ENCODE assay signal across 8 cellular contexts in genomic region chr9:67058898-67059715, GRCh38.
DNase-seq lines count a peak whose midpoint lies in the region; FAIRE-seq and TF ChIP-seq lines count a peak whose summit lies in the region.
"Not testable (repeated sequence)": the region's sequence is repeated elsewhere in the genome, so short reads cannot be mapped to it uniquely, and the experiment has no call there.

No MANE protein-coding gene starts in this region.

- H3K4me3 Mint-ChIP-seq in activated CD4-positive, alpha-beta memory T cell treated with anti-CD3 and anti-CD28 coated beads for 36 hours = not testable (repeated sequence)

- not testable (repeated sequence) for H3K79me1 ChIP-seq in neuronal stem cell (ENCODE audit: low read depth, low read length)

- H3K9me3 Mint-ChIP-seq in activated CD4-positive, alpha-beta memory T cell treated with anti-CD3 and anti-CD28 coated beads for 36 hours = not testable (repeated sequence)

- H2BK5ac ChIP-seq in neuronal stem cell (ENCODE audit: low read length) = not testable (repeated sequence)

- not testable (repeated sequence) for H3K27me3 ChIP-seq in neuronal stem cell (ENCODE audit: control insufficient read depth in 3 of 3, insufficient read depth in 3 of 3, low read depth in 1 of 3, low read length in 3 of 3)

- CTCF ChIA-PET in activated CD4-positive, alpha-beta memory T cell treated with anti-CD3 and anti-CD28 coated beads for 36 hours (lab: Charles Lee) = not testable (repeated sequence)

- H2BK12ac ChIP-seq in neuronal stem cell (ENCODE audit: low read length) = not testable (repeated sequence)

- H3K27me3 Mint-ChIP-seq in activated CD4-positive, alpha-beta memory T cell treated with anti-CD3 and anti-CD28 coated beads for 36 hours = not testable (repeated sequence)

- H2BK15ac ChIP-seq in neuronal stem cell (ENCODE audit: low read length) = not testable (repeated sequence)

- TF ChIP-seq CTCF in kidney (IDR thresholded peaks at IDR 0.05; ENCODE audit: borderline replicate concordance, extremely low read depth, insufficient read depth) = not testable (repeated sequence)

- H2AK5ac ChIP-seq in neuronal stem cell (ENCODE audit: low read depth, low read length) = not testable (repeated sequence)

- not testable (repeated sequence) for H3K23ac ChIP-seq in neuronal stem cell (ENCODE audit: low read depth, low read length, poor library complexity)

- no CpG with 5 or more reads among the region's 78 CpGs for WGBS in neuronal stem cell (ENCODE audit: extremely low coverage in 2 of 2, insufficient read length in 2 of 2, insufficient replicate concordance in 1 of 2), 2 donors

- H3K9ac ChIP-seq in kidney (ENCODE audit: low read length in 2 of 2) = not testable (repeated sequence)
- peak overlapping the region; percentile 44 for H3K9ac ChIP-seq in neuronal stem cell (ENCODE audit: low read depth, low read length, poor library complexity)

- not testable (repeated sequence) for H2BK120ac ChIP-seq in neuronal stem cell (ENCODE audit: low read depth, low read length)

- H3K9me3 ChIP-seq in kidney (ENCODE audit: control insufficient read depth in 1 of 2, low read length in 2 of 2); neuronal stem cell (replicated peaks in 1 of 2; ENCODE audit: control insufficient read depth in 2 of 2, insufficient read depth in 1 of 2, low read depth in 1 of 2, low read length in 2 of 2): not testable (repeated sequence)

- not testable (repeated sequence) for H3K4me3 ChIP-seq in kidney (ENCODE audit: low read length in 2 of 2)
- H3K4me3 ChIP-seq in neuronal stem cell (ENCODE audit: low read length in 2 of 2) = peak overlapping the region; percentile 43 to 67

- not testable (repeated sequence) for H3K4ac ChIP-seq in neuronal stem cell (ENCODE audit: low read length)

- H3K4me2 ChIP-seq in neuronal stem cell (ENCODE audit: insufficient read depth, low read length, poor library complexity, severe bottlenecking) = peak overlapping the region; percentile 33

- H2AFZ ChIP-seq in neuronal stem cell (ENCODE audit: low read length) = peak overlapping the region; percentile 68

- not testable (repeated sequence) for H3K4me1 ChIP-seq in kidney (ENCODE audit: control insufficient read depth in 1 of 2, insufficient read depth in 1 of 2, low read depth in 1 of 2, low read length in 2 of 2); neuronal stem cell (ENCODE audit: control insufficient read depth in 2 of 2, insufficient read depth in 1 of 2, low read depth in 1 of 2, low read length in 2 of 2)

- not testable (repeated sequence) for H3K27ac ChIP-seq in kidney (ENCODE audit: low read depth in 2 of 2, low read length in 2 of 2); neuronal stem cell (replicated peaks; ENCODE audit: low read length)

- POLR2A ChIA-PET in activated CD4-positive, alpha-beta memory T cell treated with anti-CD3 and anti-CD28 coated beads for 36 hours (lab: Charles Lee) = not testable (repeated sequence)

- in situ Hi-C loops in Caki2 (cut with HindIII; ENCODE audit: low pct_unique_long_range_greater_than_20kb, low sequenced_read_pairs) = not testable (repeated sequence)

- H3K18ac ChIP-seq in neuronal stem cell (ENCODE audit: low read length) = not testable (repeated sequence)

- FAIRE-seq in kidney (lab: Jason Lieb, UNC) = not testable (repeated sequence)

- not testable (repeated sequence) for H3K14ac ChIP-seq in neuronal stem cell (ENCODE audit: low read length)

- not testable (repeated sequence) for H4K8ac ChIP-seq in neuronal stem cell (ENCODE audit: low read depth, low read length)

- intact Hi-C loops in activated CD4-positive, alpha-beta memory T cell treated with anti-CD3 and anti-CD28 coated beads for 36 hours (cut with micrococcal nuclease); kidney (cut with DNase I): not testable (repeated sequence)

- DNase-seq in Caki2 (ENCODE audit: low read depth) (peak; percentile 71), M059J (ENCODE audit: low read depth) (peak; percentile 5), cerebellar cortex (ENCODE audit: low spot score) (peak; percentile 34), glomerular visceral epithelial cell (ENCODE audit: extremely low spot score) (peak; percentile 54), kidney (peak; percentile 59), neuronal stem cell (ENCODE audit: low spot score) (peak; percentile 44)
- DNase-seq in activated CD4-positive, alpha-beta memory T cell treated with anti-CD3 and anti-CD28 coated beads for 36 hours = peak; percentile 29
- DNase-seq in stimulated activated CD8-positive, alpha-beta memory T cell treated with anti-CD3 and anti-CD28 coated beads, Interleukin-7, amount 100 ng/mL, for 24 hours (ENCODE audit: low read depth) = peak; percentile 2

- not testable (repeated sequence) for H4K91ac ChIP-seq in neuronal stem cell (ENCODE audit: low read depth, low read length, poor library complexity)

- not testable (repeated sequence) for H3K27ac Mint-ChIP-seq in activated CD4-positive, alpha-beta memory T cell treated with anti-CD3 and anti-CD28 coated beads for 36 hours

- not testable (repeated sequence) for H3K4me1 Mint-ChIP-seq in activated CD4-positive, alpha-beta memory T cell treated with anti-CD3 and anti-CD28 coated beads for 36 hours (ENCODE audit: low read depth)

- H3K36me3 Mint-ChIP-seq in activated CD4-positive, alpha-beta memory T cell treated with anti-CD3 and anti-CD28 coated beads for 36 hours = not testable (repeated sequence)

- not testable (repeated sequence) for H3K36me3 ChIP-seq in kidney (ENCODE audit: control insufficient read depth in 1 of 2, insufficient read depth in 2 of 2, low read length in 2 of 2); neuronal stem cell (replicated peaks in 1 of 2; ENCODE audit: control insufficient read depth in 2 of 2, insufficient read depth in 2 of 2, low read length in 2 of 2)

Comparison
In these comparisons a context has a peak if more than half of its experiments do, and no peak if none do; other contexts are left out.
1. DNase-seq: peak in every context shown above with its lines; median percentile 71 in Caki2; 59 in kidney; 54 in glomerular visceral epithelial cell; 44 in neuronal stem cell; 34 in cerebellar cortex; 29 in activated CD4-positive, alpha-beta memory T cell treated with anti-CD3 and anti-CD28 coated beads for 36 hours; 5 in M059J; 2 in stimulated activated CD8-positive, alpha-beta memory T cell treated with anti-CD3 and anti-CD28 coated beads, Interleukin-7, amount 100 ng/mL, for 24 hours.